In the genomic region with DNA sequence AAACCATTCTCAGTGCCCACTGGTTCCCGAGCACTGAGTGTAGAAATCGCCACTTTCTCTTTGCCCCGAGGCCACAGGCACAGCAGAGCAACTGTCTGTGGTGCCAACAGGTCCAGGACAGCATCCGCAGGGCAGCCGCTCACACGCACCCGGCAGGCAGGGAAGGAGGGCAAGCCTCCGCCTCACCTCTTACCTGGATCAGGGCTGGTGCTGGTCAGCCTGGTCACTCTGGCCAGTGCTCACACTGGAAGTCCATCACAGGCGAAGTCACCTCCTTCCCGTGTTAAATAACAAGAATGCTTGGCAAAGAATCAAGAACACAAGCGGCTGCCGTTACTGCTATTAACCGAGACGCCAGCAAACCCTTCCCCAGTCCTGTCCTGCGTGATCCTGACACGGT, we compare ENCODE assay signal across 9 cellular contexts. TPM values are rescaled to one million over a fixed set of nuclear protein-coding genes. Genes with fewer than 3 reads are reported as not detected.
DNase-seq lines count a peak whose midpoint lies in the region; ATAC-seq and TF ChIP-seq lines count a peak whose summit lies in the region.
"Had no signal": no experiment of that assay in that cellular context is flagged by ENCODE, and none has a peak within 500 bp of the region (broad histone marks: within the 10 kb centered on the region; RNA-seq: fewer than 3 reads in every experiment).

No MANE protein-coding gene starts in this region.

- ATAC-seq in activated naive CD8-positive, alpha-beta T cell treated with anti-CD3 and anti-CD28 coated beads, Interleukin-2, amount 10 ng/mL, durations not matched to agents 7 days and 5 days (ENCODE audit: low read depth): no peak
- ATAC-seq in left lung: no peak

- peaks cover 0 to 57% of the 10 kb centered on the region in 2 donors for H3K36me3 ChIP-seq in left lung
- peaks cover 35 to 56% (median 53%) of the 10 kb centered on the region in 3 donors for H3K36me3 ChIP-seq in tibial artery

- H3K9me3 Mint-ChIP-seq in activated naive CD4-positive, alpha-beta T cell treated with anti-CD3 and anti-CD28 coated beads, Interleukin-2, amount 50 U/mL, for 24 hours: no peaks in the 10 kb centered on the region
- no peaks in the 10 kb centered on the region for H3K9me3 Mint-ChIP-seq in activated naive CD8-positive, alpha-beta T cell treated with anti-CD3 and anti-CD28 coated beads, Interleukin-2, amount 10 ng/mL, durations not matched to agents 7 days and 5 days
- H3K9me3 Mint-ChIP-seq in type B pancreatic cell: no peaks in the 10 kb centered on the region

- no peak for DNase-seq in activated naive CD4-positive, alpha-beta T cell (lab: John Stamatoyannopoulos, UW)
- no peak for DNase-seq in activated naive CD8-positive, alpha-beta T cell treated with anti-CD3 and anti-CD28 coated beads, Interleukin-2, amount 10 ng/mL, durations not matched to agents 7 days and 5 days
- no peak for DNase-seq in left lung
- no peak for DNase-seq in type B pancreatic cell (ENCODE audit: extremely low spot score, unreplicated experiment)
- DNase-seq in DMS153 treated with DMSO at 0.1 percent for 48 hours (lab: John Stamatoyannopoulos, UW; ENCODE audit: unreplicated experiment): no peak
- no peak for DNase-seq in NCI-H526 (lab: John Stamatoyannopoulos, UW)
- DNase-seq in tibial artery: no peak

- H3K9me3 ChIP-seq in left lung: no peaks in the 10 kb centered on the region
- H3K9me3 ChIP-seq in tibial artery: no peaks in the 10 kb centered on the region

- peaks cover 20% of the 10 kb centered on the region for H3K4me1 Mint-ChIP-seq in activated naive CD4-positive, alpha-beta T cell treated with anti-CD3 and anti-CD28 coated beads, Interleukin-2, amount 50 U/mL, for 24 hours
- H3K4me1 Mint-ChIP-seq in activated naive CD8-positive, alpha-beta T cell treated with anti-CD3 and anti-CD28 coated beads, Interleukin-2, amount 10 ng/mL, durations not matched to agents 7 days and 5 days: peaks cover 23% of the 10 kb centered on the region
- peaks cover 23% of the 10 kb centered on the region for H3K4me1 Mint-ChIP-seq in type B pancreatic cell (ENCODE audit: unreplicated experiment)

- peak overlapping the region; percentile 100 for H3K4me3 Mint-ChIP-seq in activated naive CD4-positive, alpha-beta T cell treated with anti-CD3 and anti-CD28 coated beads, Interleukin-2, amount 50 U/mL, for 24 hours
- H3K4me3 Mint-ChIP-seq in activated naive CD8-positive, alpha-beta T cell treated with anti-CD3 and anti-CD28 coated beads, Interleukin-2, amount 10 ng/mL, durations not matched to agents 7 days and 5 days: peak overlapping the region; percentile 98
- H3K4me3 Mint-ChIP-seq in type B pancreatic cell: peak overlapping the region; percentile 99

- TF ChIP-seq CTCF in left lung (IDR thresholded peaks at IDR 0.05) (no peak), type B pancreatic cell (conservative IDR thresholded peaks at IDR 0.05) (no peak), tibial artery (IDR thresholded peaks at IDR 0.05) (no peak)

- peak overlapping the region; percentile 100 for H3K27ac Mint-ChIP-seq in activated naive CD4-positive, alpha-beta T cell treated with anti-CD3 and anti-CD28 coated beads, Interleukin-2, amount 50 U/mL, for 24 hours
- peak overlapping the region; percentile 95 for H3K27ac Mint-ChIP-seq in activated naive CD8-positive, alpha-beta T cell treated with anti-CD3 and anti-CD28 coated beads, Interleukin-2, amount 10 ng/mL, durations not matched to agents 7 days and 5 days
- peak overlapping the region; percentile 96 for H3K27ac Mint-ChIP-seq in type B pancreatic cell

- H3K36me3 Mint-ChIP-seq in activated naive CD4-positive, alpha-beta T cell treated with anti-CD3 and anti-CD28 coated beads, Interleukin-2, amount 50 U/mL, for 24 hours: peaks cover 12% of the 10 kb centered on the region
- peaks cover 16% of the 10 kb centered on the region for H3K36me3 Mint-ChIP-seq in activated naive CD8-positive, alpha-beta T cell treated with anti-CD3 and anti-CD28 coated beads, Interleukin-2, amount 10 ng/mL, durations not matched to agents 7 days and 5 days
- H3K36me3 Mint-ChIP-seq in type B pancreatic cell: peaks cover 26% of the 10 kb centered on the region

- H3K27me3 Mint-ChIP-seq in activated naive CD4-positive, alpha-beta T cell treated with anti-CD3 and anti-CD28 coated beads, Interleukin-2, amount 50 U/mL, for 24 hours: no peaks in the 10 kb centered on the region
- peaks cover 2% of the 10 kb centered on the region for H3K27me3 Mint-ChIP-seq in activated naive CD8-positive, alpha-beta T cell treated with anti-CD3 and anti-CD28 coated beads, Interleukin-2, amount 10 ng/mL, durations not matched to agents 7 days and 5 days
- H3K27me3 Mint-ChIP-seq in type B pancreatic cell: peaks cover 5% of the 10 kb centered on the region

- peaks cover 0 to 8% of the 10 kb centered on the region in 2 donors for H3K27me3 ChIP-seq in left lung
- no peaks in the 10 kb centered on the region for H3K27me3 ChIP-seq in tibial artery

- POLR2A ChIA-PET in activated naive CD8-positive, alpha-beta T cell treated with anti-CD3 and anti-CD28 coated beads, Interleukin-2, amount 10 ng/mL, durations not matched to agents 7 days and 5 days (lab: Charles Lee): interaction anchor here (0.6 to 4.0 kb wide), 6 partner anchors 12 to 54 kb away, joined by 3 to 52 read pairs (median 22); a partner anchor contains a TSS

- peaks cover 19 to 75% of the 10 kb centered on the region in 2 donors for H3K4me1 ChIP-seq in left lung
- H3K4me1 ChIP-seq in tibial artery: peaks cover 0 to 40% (median 27%) of the 10 kb centered on the region in 4 donors

- H3K27ac ChIP-seq in left lung: no peak overlapping the region
- no peak overlapping the region for H3K27ac ChIP-seq in tibial artery

- peak overlapping the region; percentile 83 to 91 for H3K4me3 ChIP-seq in left lung
- peak overlapping the region in 1 of 2 donors; percentile 79 for H3K4me3 ChIP-seq in tibial artery

- intact Hi-C loops in left lung (cut with DNase I) (no loop called here), tibial artery (cut with DNase I; ENCODE audit: low total_unique reads) (no loop called here)

RNA-seq across cellular contexts. Expression of a gene that starts 13.7 kb away (rescaled TPM):
- under 1 TPM in 1 of 2 experiments, not detected in 1; 0.11 TPM for total RNA-seq in activated naive CD8-positive, alpha-beta T cell treated with anti-CD3 and anti-CD28 coated beads, Interleukin-2, amount 10 ng/mL, durations not matched to agents 7 days and 5 days
- total RNA-seq in left lung: 10 to 100 TPM; 12.6 to 12.7 TPM
- total RNA-seq in type B pancreatic cell (ENCODE audit: low replicate concordance): 40.8 and 48.7 TPM in 2 replicates

RNA-seq across cellular contexts. Expression of a gene that starts 16.6 kb away (rescaled TPM):
- 1 to 10 TPM in 1 of 2 experiments, under 1 TPM in 1; 1.00 to 1.0 TPM for total RNA-seq in activated naive CD8-positive, alpha-beta T cell treated with anti-CD3 and anti-CD28 coated beads, Interleukin-2, amount 10 ng/mL, durations not matched to agents 7 days and 5 days
- 10 to 100 TPM in 1 of 2 donors, under 1 TPM in 1; 0.32 to 10.0 TPM for total RNA-seq in left lung
- total RNA-seq in type B pancreatic cell (ENCODE audit: low replicate concordance): not detected in 2 replicates
- total RNA-seq: Daoy had no signal

RNA-seq across cellular contexts. Expression of a gene that starts 22.2 kb away (rescaled TPM):
- total RNA-seq in activated naive CD8-positive, alpha-beta T cell treated with anti-CD3 and anti-CD28 coated beads, Interleukin-2, amount 10 ng/mL, durations not matched to agents 7 days and 5 days: not detected
- total RNA-seq in left lung (10 to 100 TPM in 1 of 2 donors, under 1 TPM in 1; 0.38 to 18.9 TPM), type B pancreatic cell (ENCODE audit: low replicate concordance) (not detected in 2 replicates)
- total RNA-seq: Daoy had no signal

RNA-seq across cellular contexts. Expression of a gene that starts 31.9 kb away (rescaled TPM):
- total RNA-seq in activated naive CD8-positive, alpha-beta T cell treated with anti-CD3 and anti-CD28 coated beads, Interleukin-2, amount 10 ng/mL, durations not matched to agents 7 days and 5 days: not detected
- total RNA-seq in left lung (not detected), type B pancreatic cell (ENCODE audit: low replicate concordance) (not detected in 2 replicates)
- total RNA-seq: Daoy had no signal

RNA-seq across cellular contexts. Expression of a gene that starts 38.2 kb away (rescaled TPM):
- total RNA-seq in activated naive CD8-positive, alpha-beta T cell treated with anti-CD3 and anti-CD28 coated beads, Interleukin-2, amount 10 ng/mL, durations not matched to agents 7 days and 5 days: not detected
- total RNA-seq in left lung (not detected), type B pancreatic cell (ENCODE audit: low replicate concordance) (0.77 and 0.93 TPM in 2 replicates)
- total RNA-seq: Daoy had no signal

Comparison
In these comparisons a context has a peak if more than half of its experiments do, and no peak if none do; other contexts are left out.
1. RNA of a gene that starts 13.7 kb away (total RNA-seq): 40.8 to 48.7 TPM in type B pancreatic cell and 12.6 to 12.7 TPM in left lung; 0.11 TPM in activated naive CD8-positive, alpha-beta T cell treated with anti-CD3 and anti-CD28 coated beads, Interleukin-2, amount 10 ng/mL, durations not matched to agents 7 days and 5 days; every median in the first group is over 10 times any median in the second.
2. Peak in every context shown above with its lines, with median percentiles within 50 percentile points of each other: H3K27ac Mint-ChIP-seq and H3K4me3 Mint-ChIP-seq.